In the genomic region with DNA sequence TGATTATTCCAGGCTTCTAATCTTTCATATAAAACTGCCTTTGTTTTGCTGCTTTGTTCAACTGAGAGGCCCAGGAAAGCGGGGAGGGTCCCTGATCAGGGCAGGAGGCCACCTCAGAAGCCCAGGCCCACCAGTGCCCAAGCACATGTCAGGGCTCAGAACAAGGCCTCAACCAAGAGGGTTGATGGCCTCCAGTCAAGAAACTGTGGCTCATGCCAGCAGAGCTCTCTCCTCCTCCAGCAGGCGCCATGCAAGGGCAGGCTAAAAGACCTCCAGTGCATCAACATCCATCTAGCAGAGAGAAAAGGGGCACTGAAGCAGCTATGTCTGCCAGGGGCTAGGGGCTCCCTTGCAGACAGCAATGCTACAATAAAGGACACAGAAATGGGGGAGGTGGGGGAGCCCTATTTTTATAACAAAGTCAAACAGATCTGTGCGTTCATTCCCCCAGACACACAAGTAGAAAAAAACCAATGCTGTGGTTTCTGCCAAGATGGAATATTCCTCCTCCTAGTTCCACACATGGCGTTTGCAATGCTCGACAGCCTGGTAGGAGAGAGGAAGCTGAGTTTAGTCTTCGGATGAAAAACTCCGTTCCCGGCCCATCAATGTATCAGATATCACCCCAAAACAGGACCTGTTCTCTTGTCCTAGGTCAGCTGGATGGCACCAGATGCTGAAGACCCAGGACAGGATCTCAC, we compare ENCODE assay signal across 22 cellular contexts. TPM values are rescaled to one million over a fixed set of nuclear protein-coding genes. Genes with fewer than 3 reads are reported as not detected.
DNase-seq lines count a peak whose midpoint lies in the region; ATAC-seq and TF ChIP-seq lines count a peak whose summit lies in the region.
"Had no signal": no experiment of that assay in that cellular context is flagged by ENCODE, and none has a peak within 500 bp of the region (broad histone marks: within the 10 kb centered on the region; RNA-seq: fewer than 3 reads in every experiment).

No MANE protein-coding gene starts in this region.

- WGBS in adrenal gland, 4 donors, result 79 to 89% (median 84%) methylated on average over 8 of the region's 8 CpGs
- WGBS in stomach, 5 donors, result 77 to 88% (median 82%) methylated on average over 8 of the region's 8 CpGs

- peaks cover 0 to 71% of the 10 kb centered on the region in 2 donors for H3K36me3 ChIP-seq in adrenal gland (replicated peaks in 1 of 2)
- H3K36me3 ChIP-seq in stomach, result peaks cover 70 to 81% (median 75%) of the 10 kb centered on the region in 4 donors
- peaks cover 65% of the 10 kb centered on the region for H3K36me3 ChIP-seq in effector memory CD4-positive, alpha-beta T cell (ENCODE audit: control insufficient read depth, insufficient read depth, low read length)

- DNase-seq in activated naive CD8-positive, alpha-beta T cell treated with anti-CD3 and anti-CD28 coated beads for 36 hours, result no peak
- no peak for DNase-seq in activated naive CD8-positive, alpha-beta T cell treated with anti-CD3 and anti-CD28 coated beads, Interleukin-2, amount 50 U/mL, for 24 hours
- no peak for DNase-seq in adrenal gland
- DNase-seq in inferior parietal cortex (ENCODE audit: extremely low spot score), result peak; percentile 55
- no peak for DNase-seq in stomach
- no peak for DNase-seq in activated CD8-positive, alpha-beta T cell treated with anti-CD3 and anti-CD28 coated beads, Interleukin-2, amount 10 ng/mL, durations not matched to agents 7 days and 5 days
- DNase-seq in effector memory CD4-positive, alpha-beta T cell, result no peak
- DNase-seq in effector CD4-positive, alpha-beta T cell, result no peak
- DNase-seq: 8988T; activated CD4-positive, CD25-positive, alpha-beta regulatory T cell treated with anti-CD3 and anti-CD28 coated beads, Interleukin-2, amount 50 U/mL, for 72 hours; activated gamma-delta T cell treated with Interleukin-2 at 50 U/mL for 16 hours; dermis blood vessel endothelial cell; DMS79 treated with DMSO at 0.1 percent for 48 hours; NCI-H1092 treated with DMSO at 0.1 percent for 48 hours; NCI-H2081 treated with DMSO at 0.1 percent for 48 hours; NCI-H524; stimulated activated CD4-positive, alpha-beta T cell treated with anti-CD3 and anti-CD28 coated beads, Interleukin-4, amount 100 ng/mL, for 24 hours; stimulated activated CD8-positive, alpha-beta memory T cell treated with anti-CD3 and anti-CD28 coated beads, Interleukin-4, amount 100 ng/mL, for 48 hours; T1000; thyroid gland had no signal

- peak overlapping the region in 4 of 5 donors; percentile 47 to 81 (median 64) for H3K27ac ChIP-seq in adrenal gland
- peak overlapping the region in 4 of 5 donors; percentile 17 to 53 (median 44) for H3K27ac ChIP-seq in stomach
- H3K27ac ChIP-seq in effector memory CD4-positive, alpha-beta T cell (ENCODE audit: insufficient read depth, low read length, poor library complexity, severe bottlenecking), result no peak overlapping the region
- H3K27ac ChIP-seq: SJSA1, thyroid gland had no signal

- intact Hi-C loops in adrenal gland (cut with DNase I) (loop anchor here (10.0 kb wide), 3 partner anchors 68 to 432 kb away; a partner anchor contains a TSS), stomach (cut with DNase I; ENCODE audit: low total_unique reads) (no loop called here)

- TF ChIP-seq CTCF in adrenal gland (IDR thresholded peaks at IDR 0.05), result no peak
- TF ChIP-seq CTCF in stomach (IDR thresholded peaks at IDR 0.05), result no peak

- H3K4me1 ChIP-seq in adrenal gland (replicated peaks in 1 of 2) (peaks cover 24 to 37% of the 10 kb centered on the region in 2 donors), stomach (peaks cover 0 to 38% (median 14%) of the 10 kb centered on the region in 4 donors)
- H3K4me1 ChIP-seq in effector memory CD4-positive, alpha-beta T cell (ENCODE audit: control insufficient read depth, insufficient read depth, low read length, poor library complexity, severe bottlenecking), result no peaks in the 10 kb centered on the region
- H3K4me1 ChIP-seq: HAP-1, SJSA1 had no signal

- no peak for ATAC-seq in activated naive CD8-positive, alpha-beta T cell treated with anti-CD3 and anti-CD28 coated beads, Interleukin-2, amount 50 U/mL, for 24 hours
- ATAC-seq in activated CD8-positive, alpha-beta T cell treated with anti-CD3 and anti-CD28 coated beads, Interleukin-2, amount 10 ng/mL, durations not matched to agents 7 days and 5 days, result no peak

- POLR2A ChIA-PET in activated CD8-positive, alpha-beta T cell treated with anti-CD3 and anti-CD28 coated beads, Interleukin-2, amount 10 ng/mL, durations not matched to agents 7 days and 5 days (lab: Charles Lee), result interaction anchor here (1.1 to 1.5 kb wide), 2 partner anchors 49 to 1351 kb away, joined by 3 to 5 read pairs; no protein-coding TSS in a partner anchor

- no peak for TF ChIP-seq EP300 in stomach (IDR thresholded peaks at IDR 0.05)

- no peaks in the 10 kb centered on the region for H3K9me3 Mint-ChIP-seq in activated naive CD8-positive, alpha-beta T cell treated with anti-CD3 and anti-CD28 coated beads for 36 hours
- no peaks in the 10 kb centered on the region for H3K9me3 Mint-ChIP-seq in activated naive CD8-positive, alpha-beta T cell treated with anti-CD3 and anti-CD28 coated beads, Interleukin-2, amount 50 U/mL, for 24 hours
- H3K9me3 Mint-ChIP-seq in activated CD8-positive, alpha-beta T cell treated with anti-CD3 and anti-CD28 coated beads, Interleukin-2, amount 10 ng/mL, durations not matched to agents 7 days and 5 days (ENCODE audit: insufficient read depth), result no peaks in the 10 kb centered on the region

- no peaks in the 10 kb centered on the region for H3K9me3 ChIP-seq in adrenal gland (replicated peaks in 1 of 3)
- H3K9me3 ChIP-seq in stomach, result no peaks in the 10 kb centered on the region
- H3K9me3 ChIP-seq in effector memory CD4-positive, alpha-beta T cell (ENCODE audit: control insufficient read depth, low read length), result no peaks in the 10 kb centered on the region
- H3K9me3 ChIP-seq: HAP-1, SJSA1, thyroid gland had no signal

- H3K4me3 ChIP-seq in adrenal gland, result no peak overlapping the region
- no peak overlapping the region for H3K4me3 ChIP-seq in stomach
- H3K4me3 ChIP-seq in effector memory CD4-positive, alpha-beta T cell (ENCODE audit: insufficient read depth, low read depth, low read length, poor library complexity, severe bottlenecking), result no peak overlapping the region
- H3K4me3 ChIP-seq: HAP-1, SJSA1, thyroid gland had no signal

- H3K4me3 Mint-ChIP-seq in activated naive CD8-positive, alpha-beta T cell treated with anti-CD3 and anti-CD28 coated beads for 36 hours, result no peak overlapping the region
- no peak overlapping the region for H3K4me3 Mint-ChIP-seq in activated naive CD8-positive, alpha-beta T cell treated with anti-CD3 and anti-CD28 coated beads, Interleukin-2, amount 50 U/mL, for 24 hours
- no peak overlapping the region for H3K4me3 Mint-ChIP-seq in activated CD8-positive, alpha-beta T cell treated with anti-CD3 and anti-CD28 coated beads, Interleukin-2, amount 10 ng/mL, durations not matched to agents 7 days and 5 days

- no peak for TF ChIP-seq POLR2A in adrenal gland (IDR thresholded peaks at IDR 0.05)
- TF ChIP-seq POLR2A in stomach (IDR thresholded peaks at IDR 0.05), result no peak

- H3K36me3 Mint-ChIP-seq in activated naive CD8-positive, alpha-beta T cell treated with anti-CD3 and anti-CD28 coated beads for 36 hours, result peaks cover 14% of the 10 kb centered on the region
- H3K36me3 Mint-ChIP-seq in activated naive CD8-positive, alpha-beta T cell treated with anti-CD3 and anti-CD28 coated beads, Interleukin-2, amount 50 U/mL, for 24 hours (ENCODE audit: low read depth), result peaks cover 25% of the 10 kb centered on the region
- H3K36me3 Mint-ChIP-seq in activated CD8-positive, alpha-beta T cell treated with anti-CD3 and anti-CD28 coated beads, Interleukin-2, amount 10 ng/mL, durations not matched to agents 7 days and 5 days (ENCODE audit: low read depth), result peaks cover 41% of the 10 kb centered on the region

- H3K27me3 Mint-ChIP-seq in activated naive CD8-positive, alpha-beta T cell treated with anti-CD3 and anti-CD28 coated beads for 36 hours, result no peaks in the 10 kb centered on the region
- H3K27me3 Mint-ChIP-seq in activated naive CD8-positive, alpha-beta T cell treated with anti-CD3 and anti-CD28 coated beads, Interleukin-2, amount 50 U/mL, for 24 hours, result no peaks in the 10 kb centered on the region
- H3K27me3 Mint-ChIP-seq in activated CD8-positive, alpha-beta T cell treated with anti-CD3 and anti-CD28 coated beads, Interleukin-2, amount 10 ng/mL, durations not matched to agents 7 days and 5 days (ENCODE audit: low read depth), result no peaks in the 10 kb centered on the region

- CTCF ChIA-PET in activated CD8-positive, alpha-beta T cell treated with anti-CD3 and anti-CD28 coated beads, Interleukin-2, amount 10 ng/mL, durations not matched to agents 7 days and 5 days (lab: Charles Lee), result interaction anchor here (1.0 kb wide), 1 partner anchor 43 kb away, joined by 3 read pairs; no protein-coding TSS in a partner anchor

- peak overlapping the region; percentile 12 for H3K27ac Mint-ChIP-seq in activated naive CD8-positive, alpha-beta T cell treated with anti-CD3 and anti-CD28 coated beads for 36 hours
- no peak overlapping the region for H3K27ac Mint-ChIP-seq in activated naive CD8-positive, alpha-beta T cell treated with anti-CD3 and anti-CD28 coated beads, Interleukin-2, amount 50 U/mL, for 24 hours
- H3K27ac Mint-ChIP-seq in activated CD8-positive, alpha-beta T cell treated with anti-CD3 and anti-CD28 coated beads, Interleukin-2, amount 10 ng/mL, durations not matched to agents 7 days and 5 days, result no peak overlapping the region

- H3K27me3 ChIP-seq in adrenal gland, result no peaks in the 10 kb centered on the region
- H3K27me3 ChIP-seq in stomach, result no peaks in the 10 kb centered on the region
- no peaks in the 10 kb centered on the region for H3K27me3 ChIP-seq in effector memory CD4-positive, alpha-beta T cell (replicated peaks; ENCODE audit: control insufficient read depth, insufficient read depth, low read length, poor library complexity, severe bottlenecking)
- H3K27me3 ChIP-seq: SJSA1, thyroid gland had no signal

- peaks cover 8% of the 10 kb centered on the region for H3K4me1 Mint-ChIP-seq in activated naive CD8-positive, alpha-beta T cell treated with anti-CD3 and anti-CD28 coated beads for 36 hours
- H3K4me1 Mint-ChIP-seq in activated naive CD8-positive, alpha-beta T cell treated with anti-CD3 and anti-CD28 coated beads, Interleukin-2, amount 50 U/mL, for 24 hours, result peaks cover 12% of the 10 kb centered on the region
- H3K4me1 Mint-ChIP-seq in activated CD8-positive, alpha-beta T cell treated with anti-CD3 and anti-CD28 coated beads, Interleukin-2, amount 10 ng/mL, durations not matched to agents 7 days and 5 days (ENCODE audit: low read depth), result peaks cover 17% of the 10 kb centered on the region

RNA-seq across cellular contexts. Expression of a gene that starts 34.0 kb away (rescaled TPM):
- total RNA-seq in activated naive CD8-positive, alpha-beta T cell treated with anti-CD3 and anti-CD28 coated beads for 36 hours, result 10 to 100 TPM; 93.1 to 97.0 TPM
- total RNA-seq in adrenal gland (1,000 to 10,000 TPM; 1,730 to 3,452 (median 2,381) TPM), stomach (100 to 1,000 TPM; 176 to 709 (median 604) TPM)
- polyA plus RNA-seq in adrenal gland (1,000 to 10,000 TPM in 1 of 3 donors, 100 to 1,000 TPM in 2; 623 to 1,694 (median 805) TPM), stomach (100 to 1,000 TPM; 174 to 311 (median 308) TPM)
- total RNA-seq in activated CD8-positive, alpha-beta T cell treated with anti-CD3 and anti-CD28 coated beads, Interleukin-2, amount 10 ng/mL, durations not matched to agents 7 days and 5 days, result 100 to 1,000 TPM; 112 to 113 TPM

RNA-seq across cellular contexts. Expression of a gene that starts 43.8 kb away (rescaled TPM):
- total RNA-seq in activated naive CD8-positive, alpha-beta T cell treated with anti-CD3 and anti-CD28 coated beads for 36 hours, result 10 to 100 TPM; 41.4 to 47.3 TPM
- total RNA-seq in adrenal gland (10 to 100 TPM; 14.1 to 71.7 (median 41.5) TPM), stomach (100 to 1,000 TPM in 1 of 5 donors, 10 to 100 TPM in 4; 14.7 to 103 (median 16.5) TPM)
- polyA plus RNA-seq in adrenal gland (10 to 100 TPM; 10.8 to 17.1 (median 15.3) TPM), stomach (10 to 100 TPM; 14.2 to 21.7 (median 15.9) TPM)
- 100 to 1,000 TPM; 127 to 133 TPM for total RNA-seq in activated CD8-positive, alpha-beta T cell treated with anti-CD3 and anti-CD28 coated beads, Interleukin-2, amount 10 ng/mL, durations not matched to agents 7 days and 5 days
